Comparison of ENCODE assay signal across 14 cellular contexts in genomic region chr2:232441147-232441651, GRCh38. TPM values are rescaled to one million over a fixed set of nuclear protein-coding genes. Genes with fewer than 3 reads are reported as not detected.
DNase-seq lines count a peak whose midpoint lies in the region; ATAC-seq, FAIRE-seq and TF ChIP-seq lines count a peak whose summit lies in the region.
"Had no signal": no experiment of that assay in that cellular context is flagged by ENCODE, and none has a peak within 500 bp of the region (broad histone marks: within the 10 kb centered on the region; RNA-seq: fewer than 3 reads in every experiment).

No MANE protein-coding gene starts in this region.

- H3K27me3 Mint-ChIP-seq in natural killer cell treated with Interleukin-12 subunit alpha and Interleukin-12 subunit beta and Interleukin-15 and Interleukin-18, amount 100 ng/mL, for 72 hours: peaks cover 0 to 2% of the 10 kb centered on the region in 2 donors
- H3K27me3 Mint-ChIP-seq in natural killer cell (ENCODE audit: low read depth in 2 of 2): no peaks in the 10 kb centered on the region
- H3K27me3 Mint-ChIP-seq in stimulated activated naive CD8-positive, alpha-beta T cell treated with anti-CD3 and anti-CD28 coated beads, Interleukin-15, amount 100 ng/mL, for 72 hours: peaks cover 8% of the 10 kb centered on the region

- no peak overlapping the region for H3K4me3 Mint-ChIP-seq in natural killer cell treated with Interleukin-12 subunit alpha and Interleukin-12 subunit beta and Interleukin-15 and Interleukin-18, amount 100 ng/mL, for 72 hours
- no peak overlapping the region for H3K4me3 Mint-ChIP-seq in natural killer cell
- H3K4me3 Mint-ChIP-seq in stimulated activated naive CD8-positive, alpha-beta T cell treated with anti-CD3 and anti-CD28 coated beads, Interleukin-15, amount 100 ng/mL, for 72 hours: no peak overlapping the region
- H3K4me3 Mint-ChIP-seq: CD4-positive, alpha-beta T cell had no signal

- H3K36me3 ChIP-seq in bronchial epithelial cell (ENCODE audit: control insufficient read depth, insufficient read depth, low read length) (no peaks in the 10 kb centered on the region), lower lobe of right lung (no peaks in the 10 kb centered on the region)
- H3K36me3 ChIP-seq: BLaER1 had no signal

- H3K27ac Mint-ChIP-seq in natural killer cell treated with Interleukin-12 subunit alpha and Interleukin-12 subunit beta and Interleukin-15 and Interleukin-18, amount 100 ng/mL, for 72 hours: no peak overlapping the region
- H3K27ac Mint-ChIP-seq in natural killer cell: no peak overlapping the region
- no peak overlapping the region for H3K27ac Mint-ChIP-seq in stimulated activated naive CD8-positive, alpha-beta T cell treated with anti-CD3 and anti-CD28 coated beads, Interleukin-15, amount 100 ng/mL, for 72 hours
- H3K27ac Mint-ChIP-seq: CD4-positive, alpha-beta T cell had no signal

- H3K27me3 ChIP-seq in bronchial epithelial cell (ENCODE audit: control insufficient read depth, insufficient read depth, low read length) (no peaks in the 10 kb centered on the region), lower lobe of right lung (ENCODE audit: low read depth) (peaks cover 10% of the 10 kb centered on the region)
- H3K27me3 ChIP-seq: BLaER1 had no signal

- H3K9me3 ChIP-seq in lower lobe of right lung: no peaks in the 10 kb centered on the region
- H3K9me3 ChIP-seq: BLaER1 had no signal

- H3K4me3 ChIP-seq in bronchial epithelial cell (ENCODE audit: low read depth, low read length) (no peak overlapping the region), lower lobe of right lung (no peak overlapping the region)
- H3K4me3 ChIP-seq: BLaER1 had no signal

- FAIRE-seq in bronchial epithelial cell (lab: Jason Lieb, UNC): peak; percentile 18

- intact Hi-C loops in natural killer cell (cut with micrococcal nuclease) (loop anchor here (5.0 kb wide), 2 partner anchors 114 to 514 kb away; partner anchors contain the start of gene NPPC), lower lobe of right lung (cut with DNase I) (no loop called here)

- H3K36me3 Mint-ChIP-seq in natural killer cell treated with Interleukin-12 subunit alpha and Interleukin-12 subunit beta and Interleukin-15 and Interleukin-18, amount 100 ng/mL, for 72 hours: no peaks in the 10 kb centered on the region
- no peaks in the 10 kb centered on the region for H3K36me3 Mint-ChIP-seq in natural killer cell

- peaks cover 0 to 5% of the 10 kb centered on the region in 2 donors for H3K4me1 Mint-ChIP-seq in natural killer cell treated with Interleukin-12 subunit alpha and Interleukin-12 subunit beta and Interleukin-15 and Interleukin-18, amount 100 ng/mL, for 72 hours (ENCODE audit: low read depth in 2 of 2)
- H3K4me1 Mint-ChIP-seq in natural killer cell: peaks cover 0 to 11% of the 10 kb centered on the region in 2 donors
- H3K4me1 Mint-ChIP-seq in stimulated activated naive CD8-positive, alpha-beta T cell treated with anti-CD3 and anti-CD28 coated beads, Interleukin-15, amount 100 ng/mL, for 72 hours: peaks cover 20% of the 10 kb centered on the region

- H3K9me3 Mint-ChIP-seq in natural killer cell treated with Interleukin-12 subunit alpha and Interleukin-12 subunit beta and Interleukin-15 and Interleukin-18, amount 100 ng/mL, for 72 hours: no peaks in the 10 kb centered on the region
- H3K9me3 Mint-ChIP-seq in natural killer cell: no peaks in the 10 kb centered on the region
- H3K9me3 Mint-ChIP-seq in stimulated activated naive CD8-positive, alpha-beta T cell treated with anti-CD3 and anti-CD28 coated beads, Interleukin-15, amount 100 ng/mL, for 72 hours: no peaks in the 10 kb centered on the region
- H3K9me3 Mint-ChIP-seq: CD4-positive, alpha-beta T cell had no signal

- TF ChIP-seq CTCF in natural killer cell (IDR thresholded peaks at IDR 0.05) (no peak), bronchial epithelial cell (IDR thresholded peaks at IDR 0.05; ENCODE audit: insufficient read depth, low read length, severe bottlenecking) (no peak), lower lobe of right lung (IDR thresholded peaks at IDR 0.05) (no peak)

- no peak for ATAC-seq in natural killer cell treated with Interleukin-12 subunit alpha and Interleukin-12 subunit beta and Interleukin-15 and Interleukin-18, amount 100 ng/mL, for 72 hours
- no peak for ATAC-seq in natural killer cell
- ATAC-seq in lower lobe of right lung: no peak
- ATAC-seq in stimulated activated naive CD8-positive, alpha-beta T cell treated with anti-CD3 and anti-CD28 coated beads, Interleukin-15, amount 100 ng/mL, for 72 hours: no peak
- ATAC-seq in GM21529 (IDR thresholded peaks at IDR 0.05; ENCODE audit: unreplicated experiment): no peak

- no peaks in the 10 kb centered on the region for H3K4me1 ChIP-seq in lower lobe of right lung

- peak; percentile 41 for DNase-seq in natural killer cell treated with Interleukin-12 subunit alpha and Interleukin-12 subunit beta and Interleukin-15 and Interleukin-18, amount 100 ng/mL, for 72 hours (ENCODE audit: low spot score)
- DNase-seq in natural killer cell: no peak
- no peak for DNase-seq in bronchial epithelial cell (ENCODE audit: low read depth)
- peak; percentile 30 for DNase-seq in lower lobe of right lung
- DNase-seq in stimulated activated naive CD8-positive, alpha-beta T cell treated with anti-CD3 and anti-CD28 coated beads, Interleukin-15, amount 100 ng/mL, for 72 hours: no peak
- DNase-seq in NCI-H774 (lab: John Stamatoyannopoulos, UW): no peak
- DNase-seq: COR-L47, NCI-H2029 treated with DMSO at 0.1 percent for 48 hours had no signal

- H3K27ac ChIP-seq in lower lobe of right lung: no peak overlapping the region
- H3K27ac ChIP-seq: BLaER1, KMS-11, RWPE1 had no signal

RNA-seq across cellular contexts. Expression of gene ALPI, which starts 14.8 kb away (rescaled TPM):
- total RNA-seq in natural killer cell treated with Interleukin-12 subunit alpha and Interleukin-12 subunit beta and Interleukin-15 and Interleukin-18, amount 100 ng/mL, for 72 hours: not detected
- total RNA-seq in natural killer cell (not detected), bronchial epithelial cell (not detected in 2 replicates), lower lobe of right lung (not detected)
- total RNA-seq: CD4-positive, alpha-beta T cell; IMR-90 had no signal

RNA-seq across cellular contexts. Expression of gene ALPG, which starts 34.6 kb away (rescaled TPM):
- total RNA-seq in natural killer cell treated with Interleukin-12 subunit alpha and Interleukin-12 subunit beta and Interleukin-15 and Interleukin-18, amount 100 ng/mL, for 72 hours: not detected
- total RNA-seq in natural killer cell (not detected), bronchial epithelial cell (not detected in 2 replicates), lower lobe of right lung (0.53 TPM)
- total RNA-seq: CD4-positive, alpha-beta T cell; IMR-90 had no signal

RNA-seq across cellular contexts. Expression of gene ECEL1, which starts 46.4 kb away (rescaled TPM):
- total RNA-seq in natural killer cell treated with Interleukin-12 subunit alpha and Interleukin-12 subunit beta and Interleukin-15 and Interleukin-18, amount 100 ng/mL, for 72 hours: not detected
- not detected for total RNA-seq in natural killer cell
- total RNA-seq in bronchial epithelial cell: not detected in 2 replicates
- 1.0 TPM for total RNA-seq in lower lobe of right lung
- total RNA-seq: CD4-positive, alpha-beta T cell; IMR-90 had no signal

Comparison
In these comparisons a context has a peak if more than half of its experiments do, and no peak if none do; other contexts are left out.
1. DNase-seq: peak in natural killer cell treated with Interleukin-12 subunit alpha and Interleukin-12 subunit beta and Interleukin-15 and Interleukin-18, amount 100 ng/mL, for 72 hours (single experiment) and lower lobe of right lung (single experiment); none in natural killer cell (single experiment), bronchial epithelial cell (single experiment), stimulated activated naive CD8-positive, alpha-beta T cell treated with anti-CD3 and anti-CD28 coated beads, Interleukin-15, amount 100 ng/mL, for 72 hours (0 of 2) and NCI-H774 (single experiment).